Comparison of ENCODE assay signal across 26 cellular contexts in genomic region chr6:74587386-74587785, GRCh38.
"Had no signal": no experiment of that assay in that cellular context is flagged by ENCODE, and none has a peak within 500 bp of the region (broad histone marks: within the 10 kb centered on the region; RNA-seq: fewer than 3 reads in every experiment).

No MANE protein-coding gene starts in this region.

- H3K4me3 ChIP-seq: coronary artery, dorsolateral prefrontal cortex had no signal

- H3K4me1 Mint-ChIP-seq: activated CD4-positive, alpha-beta T cell treated with anti-CD3 and anti-CD28 coated beads for 36 hours; activated CD4-positive, alpha-beta T cell treated with anti-CD3 and anti-CD28 coated beads, Interleukin-2, amount 10 ng/mL, durations not matched to agents 24 days and 14 days; activated T-helper 17 cell treated with anti-CD3 and anti-CD28 coated beads, Interleukin-2, amount 50 U/mL, for 72 hours; central memory CD8-positive, alpha-beta T cell; endodermal cell had no signal

- H3K27me3 Mint-ChIP-seq: activated CD4-positive, alpha-beta T cell treated with anti-CD3 and anti-CD28 coated beads for 36 hours; activated CD4-positive, alpha-beta T cell treated with anti-CD3 and anti-CD28 coated beads, Interleukin-2, amount 10 ng/mL, durations not matched to agents 24 days and 14 days; activated naive CD8-positive, alpha-beta T cell; activated T-helper 17 cell treated with anti-CD3 and anti-CD28 coated beads, Interleukin-2, amount 50 U/mL, for 72 hours; central memory CD8-positive, alpha-beta T cell; dendritic cell treated with granulocyte-macrophage colony-stimulating factor and Interleukin-4, amounts not matched to agents 40 ng/mL and 50 ng/mL, for 4 days had no signal

- H3K4me3 Mint-ChIP-seq: activated CD4-positive, alpha-beta T cell treated with anti-CD3 and anti-CD28 coated beads for 36 hours; activated CD4-positive, alpha-beta T cell treated with anti-CD3 and anti-CD28 coated beads, Interleukin-2, amount 10 ng/mL, durations not matched to agents 24 days and 14 days; activated CD8-positive, alpha-beta T cell treated with anti-CD3 and anti-CD28 coated beads for 36 hours; activated naive CD8-positive, alpha-beta T cell; activated T-cell treated with anti-CD3 and anti-CD28 coated beads, Interleukin-2, amount 50 U/mL, for 4 hours; activated T-helper 17 cell treated with anti-CD3 and anti-CD28 coated beads, Interleukin-2, amount 50 U/mL, for 72 hours; central memory CD8-positive, alpha-beta T cell; dendritic cell treated with granulocyte-macrophage colony-stimulating factor and Interleukin-4, amounts not matched to agents 40 ng/mL and 50 ng/mL, for 4 days; endodermal cell had no signal

- H3K36me3 Mint-ChIP-seq: activated naive CD8-positive, alpha-beta T cell had no signal

- H3K27ac Mint-ChIP-seq: activated CD4-positive, alpha-beta T cell treated with anti-CD3 and anti-CD28 coated beads for 36 hours; activated CD4-positive, alpha-beta T cell treated with anti-CD3 and anti-CD28 coated beads, Interleukin-2, amount 10 ng/mL, durations not matched to agents 24 days and 14 days; activated CD8-positive, alpha-beta T cell treated with anti-CD3 and anti-CD28 coated beads for 36 hours; activated naive CD8-positive, alpha-beta T cell; activated T-helper 17 cell treated with anti-CD3 and anti-CD28 coated beads, Interleukin-2, amount 50 U/mL, for 72 hours; dendritic cell treated with granulocyte-macrophage colony-stimulating factor and Interleukin-4, amounts not matched to agents 40 ng/mL and 50 ng/mL, for 4 days; endodermal cell had no signal

- H3K9me3 Mint-ChIP-seq: activated CD4-positive, alpha-beta T cell treated with anti-CD3 and anti-CD28 coated beads, Interleukin-2, amount 10 ng/mL, durations not matched to agents 24 days and 14 days; activated CD8-positive, alpha-beta T cell treated with anti-CD3 and anti-CD28 coated beads for 36 hours; dendritic cell treated with granulocyte-macrophage colony-stimulating factor and Interleukin-4, amounts not matched to agents 40 ng/mL and 50 ng/mL, for 4 days; endodermal cell had no signal

- H3K36me3 ChIP-seq: brain microvascular endothelial cell had no signal

- H3K27ac ChIP-seq: brain microvascular endothelial cell, coronary artery, dorsolateral prefrontal cortex had no signal

- H3K27me3 ChIP-seq: brain microvascular endothelial cell, dorsolateral prefrontal cortex had no signal

- ATAC-seq: activated CD4-positive, alpha-beta T cell treated with anti-CD3 and anti-CD28 coated beads for 36 hours; activated CD8-positive, alpha-beta T cell treated with anti-CD3 and anti-CD28 coated beads for 36 hours; activated T-cell treated with anti-CD3 and anti-CD28 coated beads, Interleukin-2, amount 50 U/mL, for 4 hours; activated T-helper 17 cell treated with anti-CD3 and anti-CD28 coated beads, Interleukin-2, amount 50 U/mL, for 72 hours; esophagus mucosa had no signal

- DNase-seq: activated CD4-positive, alpha-beta T cell treated with anti-CD3 and anti-CD28 coated beads for 36 hours; activated CD4-positive, alpha-beta T cell treated with anti-CD3 and anti-CD28 coated beads, Interleukin-2, amount 10 ng/mL, durations not matched to agents 24 days and 14 days; activated CD4-positive, alpha-beta T cell treated with anti-CD3 and anti-CD28 coated beads, Interleukin-2, amount 50 U/mL, for 4 hours; activated CD4-positive, CD25-positive, alpha-beta regulatory T cell; activated CD4-positive, CD25-positive, alpha-beta regulatory T cell treated with anti-CD3 and anti-CD28 coated beads, Interleukin-2, amount 50 U/mL, for 72 hours; activated CD8-positive, alpha-beta memory T cell treated with anti-CD3 and anti-CD28 coated beads for 24 hours; activated CD8-positive, alpha-beta T cell treated with anti-CD3 and anti-CD28 coated beads for 36 hours; activated effector memory CD4-positive, alpha-beta T cell treated with Interleukin-2 at 50 U/mL for 16 hours; activated gamma-delta T cell treated with Interleukin-2 at 50 U/mL for 16 hours; activated naive CD4-positive, alpha-beta T cell treated with anti-CD3 and anti-CD28 coated beads, Interleukin-2, amount 50 U/mL, for 16 hours; activated naive CD4-positive, alpha-beta T cell treated with Interleukin-2 at 50 U/mL for 16 hours; activated T-cell treated with anti-CD3 and anti-CD28 coated beads, Interleukin-2, amount 50 U/mL, for 4 hours; amniotic stem cell; anterior cingulate cortex; brain microvascular endothelial cell; dorsolateral prefrontal cortex; effector memory CD4-positive, alpha-beta T cell; foreskin fibroblast; T-helper 2 cell had no signal
